ENCODE assay signal across 15 cellular contexts in genomic region chr15:71791975-71792374, GRCh38. TPM values are rescaled to one million over a fixed set of nuclear protein-coding genes. Genes with fewer than 3 reads are reported as not detected.
"Had no signal": no experiment of that assay in that cellular context is flagged by ENCODE, and none has a peak within 500 bp of the region (broad histone marks: within the 10 kb centered on the region; RNA-seq: fewer than 3 reads in every experiment).

No MANE protein-coding gene starts in this region.

- ATAC-seq: activated CD8-positive, alpha-beta T cell treated with anti-CD3 and anti-CD28 coated beads for 36 hours; activated T-cell treated with anti-CD3 and anti-CD28 coated beads, Interleukin-2, amount 50 U/mL, for 4 hours; naive thymus-derived CD8-positive, alpha-beta T cell; stimulated activated naive CD8-positive, alpha-beta T cell treated with anti-CD3 and anti-CD28 coated beads, Interleukin-15, amount 100 ng/mL, for 72 hours had no signal

- H3K27me3 ChIP-seq: heart left ventricle had no signal

- H3K36me3 ChIP-seq: heart left ventricle had no signal

- H3K9me3 ChIP-seq: heart left ventricle had no signal

- DNase-seq: activated CD4-positive, alpha-beta T cell treated with anti-CD3 and anti-CD28 coated beads for 1 hour; activated CD8-positive, alpha-beta T cell treated with anti-CD3 and anti-CD28 coated beads for 36 hours; activated effector memory CD4-positive, alpha-beta T cell treated with Interleukin-2 at 50 U/mL for 16 hours; activated T-cell treated with anti-CD3 and anti-CD28 coated beads, Interleukin-2, amount 50 U/mL, for 4 hours; caudate nucleus; effector CD4-positive, alpha-beta T cell; heart left ventricle; left colon; naive thymus-derived CD8-positive, alpha-beta T cell; stimulated activated naive CD8-positive, alpha-beta T cell treated with anti-CD3 and anti-CD28 coated beads, Interleukin-15, amount 100 ng/mL, for 72 hours had no signal

- H3K27ac ChIP-seq: heart left ventricle, SK-N-MC, VCaP had no signal

- H3K4me3 ChIP-seq: heart left ventricle, SK-N-MC had no signal

RNA-seq across cellular contexts. Expression of gene NR2E3, which starts 18.4 kb away (rescaled TPM):
- total RNA-seq: activated CD8-positive, alpha-beta T cell treated with anti-CD3 and anti-CD28 coated beads for 36 hours; activated T-cell treated with anti-CD3 and anti-CD28 coated beads, Interleukin-2, amount 50 U/mL, for 4 hours; frontal cortex; naive thymus-derived CD8-positive, alpha-beta T cell; T-helper 1 cell treated with Interleukin-12 subunit alpha and Interleukin-12 subunit beta and Interleukin-4 antibody, amounts not matched to agents 30 ng/mL and 1 ng/mL, for 36 hours; temporal lobe had no signal
